In the genomic region with DNA sequence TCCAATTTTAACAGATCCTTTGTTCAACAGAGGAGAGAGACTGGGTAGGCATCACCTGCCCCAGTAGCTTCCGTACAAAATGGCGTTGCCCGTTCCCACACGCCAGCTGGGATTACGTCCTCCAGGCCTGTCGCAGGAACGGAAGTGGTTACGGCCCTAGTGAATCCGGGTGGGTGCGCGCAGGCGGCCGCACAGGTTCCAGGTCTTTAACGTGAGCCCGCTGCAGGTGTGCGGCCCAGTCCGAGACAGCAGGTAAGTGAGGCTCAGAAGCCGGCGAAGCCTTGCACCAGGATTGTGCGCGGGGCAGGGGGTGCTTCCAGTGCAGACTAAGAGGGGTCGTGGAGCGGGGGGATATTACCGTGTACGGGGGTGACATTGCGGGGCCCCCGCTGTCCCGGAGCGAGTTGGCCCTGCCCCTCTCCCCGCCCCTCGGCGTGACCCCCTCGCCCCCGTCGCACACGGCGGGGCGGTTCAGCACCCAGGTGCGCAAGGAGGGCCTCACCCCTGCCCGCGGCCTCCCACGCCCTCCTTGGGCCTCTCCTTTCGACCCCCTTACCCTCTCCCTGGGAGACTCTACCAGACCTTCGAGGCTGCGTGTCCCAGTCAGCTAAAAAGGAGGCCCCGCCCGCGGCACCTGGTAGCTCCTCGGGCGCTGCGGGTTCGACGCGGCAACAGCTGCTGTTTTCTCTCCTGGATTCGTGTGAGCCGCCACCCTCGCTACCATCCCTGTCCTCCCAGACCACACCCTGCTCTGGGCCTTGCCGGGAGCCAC, we compare ENCODE assay signal across 8 cellular contexts. TPM values are rescaled to one million over a fixed set of nuclear protein-coding genes. Genes with fewer than 3 reads are reported as not detected.
DNase-seq lines count a peak whose midpoint lies in the region; ATAC-seq and TF ChIP-seq lines count a peak whose summit lies in the region.

A gene with protein sequence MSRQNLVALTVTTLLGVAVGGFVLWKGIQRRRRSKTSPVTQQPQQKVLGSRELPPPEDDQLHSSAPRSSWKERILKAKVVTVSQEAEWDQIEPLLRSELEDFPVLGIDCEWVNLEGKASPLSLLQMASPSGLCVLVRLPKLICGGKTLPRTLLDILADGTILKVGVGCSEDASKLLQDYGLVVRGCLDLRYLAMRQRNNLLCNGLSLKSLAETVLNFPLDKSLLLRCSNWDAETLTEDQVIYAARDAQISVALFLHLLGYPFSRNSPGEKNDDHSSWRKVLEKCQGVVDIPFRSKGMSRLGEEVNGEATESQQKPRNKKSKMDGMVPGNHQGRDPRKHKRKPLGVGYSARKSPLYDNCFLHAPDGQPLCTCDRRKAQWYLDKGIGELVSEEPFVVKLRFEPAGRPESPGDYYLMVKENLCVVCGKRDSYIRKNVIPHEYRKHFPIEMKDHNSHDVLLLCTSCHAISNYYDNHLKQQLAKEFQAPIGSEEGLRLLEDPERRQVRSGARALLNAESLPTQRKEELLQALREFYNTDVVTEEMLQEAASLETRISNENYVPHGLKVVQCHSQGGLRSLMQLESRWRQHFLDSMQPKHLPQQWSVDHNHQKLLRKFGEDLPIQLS (plus strand): TSS at position 159 of the 772 bp plus-strand sequence. CDS start 17,973 bp downstream, outside the sequence.

- H3K23ac ChIP-seq in mesenchymal stem cell (ENCODE audit: low read length in 2 of 2): peak within 1 kb of the TSS in 1 of 2 experiments; percentile 80

- H4K91ac ChIP-seq in mesenchymal stem cell (ENCODE audit: low read length): peak within 1 kb of the TSS; percentile 37

- H3K9me3 ChIP-seq in endodermal cell (ENCODE audit: control insufficient read depth, low read length): no peaks in the 10 kb centered on the region
- H3K9me3 ChIP-seq in mesenchymal stem cell (ENCODE audit: control insufficient read depth, low read length): no peaks in the 10 kb centered on the region

- ATAC-seq in GM19372 (IDR thresholded peaks at IDR 0.05; ENCODE audit: low read depth, unreplicated experiment) (peak; percentile 71), HG03571 (IDR thresholded peaks at IDR 0.05; ENCODE audit: unreplicated experiment) (peak; percentile 92)
- peak; percentile 86 for ATAC-seq in activated CD8-positive, alpha-beta memory T cell treated with anti-CD3 and anti-CD28 coated beads, Interleukin-2, amount 10 ng/mL, durations not matched to agents 7 days and 5 days

- peak within 1 kb of the TSS; percentile 46 for H3K4me2 ChIP-seq in mesenchymal stem cell (ENCODE audit: low read length, poor library complexity, severe bottlenecking)

- H2BK5ac ChIP-seq in mesenchymal stem cell (ENCODE audit: low read depth, low read length, poor library complexity, severe bottlenecking): no peak within 1 kb of the TSS

- no peaks in the 10 kb centered on the region for H3K4me1 ChIP-seq in endodermal cell (ENCODE audit: control insufficient read depth, insufficient read depth, low read length)
- H3K4me1 ChIP-seq in mesenchymal stem cell (ENCODE audit: control insufficient read depth, insufficient read depth, low read depth, low read length): peaks cover 2% of the 10 kb centered on the region

- peaks cover 14% of the 10 kb centered on the region for H3K4me1 Mint-ChIP-seq in activated CD8-positive, alpha-beta memory T cell treated with anti-CD3 and anti-CD28 coated beads, Interleukin-2, amount 10 ng/mL, durations not matched to agents 7 days and 5 days
- peaks cover 7% of the 10 kb centered on the region for H3K4me1 Mint-ChIP-seq in endodermal cell

- H3K27me3 ChIP-seq in endodermal cell (ENCODE audit: control insufficient read depth, insufficient read depth, low read length, poor library complexity, severe bottlenecking): no peaks in the 10 kb centered on the region
- H3K27me3 ChIP-seq in mesenchymal stem cell (ENCODE audit: control insufficient read depth in 1 of 2, insufficient read depth in 1 of 2, low read length in 2 of 2): no peaks in the 10 kb centered on the region

- H3K18ac ChIP-seq in mesenchymal stem cell (ENCODE audit: low read depth in 1 of 2, low read length in 2 of 2): peak within 1 kb of the TSS; percentile 72 to 98

- peak within 1 kb of the TSS; percentile 61 for H3K27ac ChIP-seq in endodermal cell (ENCODE audit: low read depth, low read length)
- H3K27ac ChIP-seq in mesenchymal stem cell (ENCODE audit: low read length, poor library complexity, severe bottlenecking): no peak within 1 kb of the TSS

- no peak within 1 kb of the TSS for H2BK120ac ChIP-seq in mesenchymal stem cell (ENCODE audit: low read depth, low read length)

- H3K36me3 Mint-ChIP-seq in activated CD8-positive, alpha-beta memory T cell treated with anti-CD3 and anti-CD28 coated beads, Interleukin-2, amount 10 ng/mL, durations not matched to agents 7 days and 5 days: no peaks in the 10 kb centered on the region
- no peaks in the 10 kb centered on the region for H3K36me3 Mint-ChIP-seq in endodermal cell (ENCODE audit: low read depth)

- no peak within 1 kb of the TSS for H2AK5ac ChIP-seq in mesenchymal stem cell (ENCODE audit: low read length, severe bottlenecking)

- peaks cover 7% of the 10 kb centered on the region for H3K27me3 Mint-ChIP-seq in activated CD8-positive, alpha-beta memory T cell treated with anti-CD3 and anti-CD28 coated beads, Interleukin-2, amount 10 ng/mL, durations not matched to agents 7 days and 5 days
- no peaks in the 10 kb centered on the region for H3K27me3 Mint-ChIP-seq in endodermal cell (ENCODE audit: insufficient read depth)

- peak within 1 kb of the TSS in 1 of 2 experiments; percentile 97 for H3K14ac ChIP-seq in mesenchymal stem cell (ENCODE audit: low read length in 2 of 2)

- no peak for TF ChIP-seq CTCF in endodermal cell (conservative IDR thresholded peaks at IDR 0.05)

- H2AFZ ChIP-seq in mesenchymal stem cell (ENCODE audit: low read depth, low read length): peak within 1 kb of the TSS; percentile 91

- peaks cover 12% of the 10 kb centered on the region for H3K79me1 ChIP-seq in mesenchymal stem cell (replicated peaks; ENCODE audit: low read length, poor library complexity, severe bottlenecking)

- H2BK12ac ChIP-seq in mesenchymal stem cell (ENCODE audit: low read length in 2 of 2): peak within 1 kb of the TSS in 1 of 2 experiments; percentile 83

- peak within 1 kb of the TSS; percentile 39 to 93 for H3K4ac ChIP-seq in mesenchymal stem cell (ENCODE audit: low read depth in 1 of 2, low read length in 2 of 2)

- no peak within 1 kb of the TSS for H2BK15ac ChIP-seq in mesenchymal stem cell (ENCODE audit: low read depth, poor library complexity, severe bottlenecking)

- H3K9me3 Mint-ChIP-seq in activated CD8-positive, alpha-beta memory T cell treated with anti-CD3 and anti-CD28 coated beads, Interleukin-2, amount 10 ng/mL, durations not matched to agents 7 days and 5 days (ENCODE audit: low read depth): no peaks in the 10 kb centered on the region
- no peaks in the 10 kb centered on the region for H3K9me3 Mint-ChIP-seq in endodermal cell

- CTCF ChIA-PET in activated CD8-positive, alpha-beta memory T cell treated with anti-CD3 and anti-CD28 coated beads, Interleukin-2, amount 10 ng/mL, durations not matched to agents 7 days and 5 days (lab: Charles Lee): interaction anchor here (0.8 to 1.6 kb wide), 7 partner anchors 13 to 347 kb away, joined by 3 to 4 read pairs (median 3); no protein-coding TSS in a partner anchor

- peak within 1 kb of the TSS; percentile 96 for H4K8ac ChIP-seq in mesenchymal stem cell (ENCODE audit: low read length)

- H3K36me3 ChIP-seq in endodermal cell (ENCODE audit: control insufficient read depth, insufficient read depth, low read length): no peaks in the 10 kb centered on the region
- no peaks in the 10 kb centered on the region for H3K36me3 ChIP-seq in mesenchymal stem cell (ENCODE audit: control insufficient read depth in 1 of 2, insufficient read depth in 2 of 2, low read depth in 1 of 2, low read length in 2 of 2)

- peak within 1 kb of the TSS; percentile 90 for H3K4me3 ChIP-seq in endodermal cell (ENCODE audit: low read length)
- H3K4me3 ChIP-seq in mesenchymal stem cell (ENCODE audit: insufficient read depth in 1 of 2, low read depth in 1 of 2, low read length in 2 of 2): peak within 1 kb of the TSS; percentile 92 to 94

- H3K27ac Mint-ChIP-seq in activated CD8-positive, alpha-beta memory T cell treated with anti-CD3 and anti-CD28 coated beads, Interleukin-2, amount 10 ng/mL, durations not matched to agents 7 days and 5 days: peak within 1 kb of the TSS; percentile 80
- H3K27ac Mint-ChIP-seq in endodermal cell: peak within 1 kb of the TSS; percentile 96

- WGBS in endodermal cell (ENCODE audit: insufficient coverage in 1 of 2, insufficient read length in 1 of 2), 2 experiments: 0 to 1% methylated on average over 15 to 58 of the region's 58 CpGs
- WGBS in mesenchymal stem cell: under 1% methylated on average over 55 of the region's 58 CpGs

- peak within 1 kb of the TSS; percentile 83 for H3K9ac ChIP-seq in endodermal cell (ENCODE audit: extremely low read depth, low read length, poor library complexity, severe bottlenecking)
- peak within 1 kb of the TSS; percentile 91 for H3K9ac ChIP-seq in mesenchymal stem cell (ENCODE audit: low read length)

- H3K4me3 Mint-ChIP-seq in activated CD8-positive, alpha-beta memory T cell treated with anti-CD3 and anti-CD28 coated beads, Interleukin-2, amount 10 ng/mL, durations not matched to agents 7 days and 5 days: peak within 1 kb of the TSS; percentile 88
- peak within 1 kb of the TSS; percentile 85 for H3K4me3 Mint-ChIP-seq in endodermal cell

- peak; percentile 4 to 94 (median 78) for DNase-seq in C1 segment of cervical spinal cord (lab: John Stamatoyannopoulos, UW)
- DNase-seq in NCI-H82 (lab: John Stamatoyannopoulos, UW): peak; percentile 93
- DNase-seq in activated CD8-positive, alpha-beta memory T cell treated with anti-CD3 and anti-CD28 coated beads, Interleukin-2, amount 10 ng/mL, durations not matched to agents 7 days and 5 days: peak; percentile 82
- peak; percentile 97 for DNase-seq in endodermal cell
- DNase-seq in mesenchymal stem cell: peak; percentile 77
- peak; percentile 40 for DNase-seq in stimulated activated CD8-positive, alpha-beta memory T cell treated with anti-CD3 and anti-CD28 coated beads, Interleukin-12 subunit alpha, Interleukin-12 subunit beta, amount 100 ng/mL, for 4 hours (ENCODE audit: low read depth)

RNA-seq across cellular contexts. Expression of the gene that starts here (rescaled TPM):
- 1 to 10 TPM; 5.5 to 6.1 TPM for total RNA-seq in activated CD8-positive, alpha-beta memory T cell treated with anti-CD3 and anti-CD28 coated beads, Interleukin-2, amount 10 ng/mL, durations not matched to agents 7 days and 5 days
- 10 to 100 TPM; 26.9 to 27.2 TPM for total RNA-seq in endodermal cell
- polyA plus RNA-seq in endodermal cell (2013, experiment 1 of 2): 22.1 TPM
- polyA plus RNA-seq in endodermal cell (2013, experiment 2 of 2): 19.6 TPM
- 14.8 TPM for polyA plus RNA-seq in mesenchymal stem cell (2013, experiment 1 of 2)
- 14.9 TPM for polyA plus RNA-seq in mesenchymal stem cell (2013, experiment 2 of 2)

Comparison
In these comparisons a context has a peak if more than half of its experiments do, and no peak if none do; other contexts are left out.
1. DNase-seq: peak in every context shown above with its lines; median percentile 97 in endodermal cell; 93 in NCI-H82; 82 in activated CD8-positive, alpha-beta memory T cell treated with anti-CD3 and anti-CD28 coated beads, Interleukin-2, amount 10 ng/mL, durations not matched to agents 7 days and 5 days; 78 in C1 segment of cervical spinal cord; 77 in mesenchymal stem cell; 40 in stimulated activated CD8-positive, alpha-beta memory T cell treated with anti-CD3 and anti-CD28 coated beads, Interleukin-12 subunit alpha, Interleukin-12 subunit beta, amount 100 ng/mL, for 4 hours.